22 cellular contexts compared by ENCODE assay signal in genomic region chr7:150904342-150904909, GRCh38. TPM values are rescaled to one million over a fixed set of nuclear protein-coding genes. Genes with fewer than 3 reads are reported as not detected.
DNase-seq lines count a peak whose midpoint lies in the region; ATAC-seq and TF ChIP-seq lines count a peak whose summit lies in the region.
"Had no signal": no experiment of that assay in that cellular context is flagged by ENCODE, and none has a peak within 500 bp of the region (broad histone marks: within the 10 kb centered on the region; RNA-seq: fewer than 3 reads in every experiment).

No MANE protein-coding gene starts in this region.

- H3K36me3 Mint-ChIP-seq in T-helper 2 cell treated with Interferon-gamma antibody and Interleukin-4, amounts not matched to agents 5 μg/mL and 100 μg/mL, for 36 hours (ENCODE audit: low read depth) = no peaks in the 10 kb centered on the region
- H3K36me3 Mint-ChIP-seq: CD8-positive, alpha-beta T cell; naive thymus-derived CD8-positive, alpha-beta T cell; type B pancreatic cell had no signal

- H3K27ac ChIP-seq in esophagus muscularis mucosa (replicated peaks in 1 of 4) (peak overlapping the region; percentile 54 to 73 (median 72)), rectal smooth muscle tissue (ENCODE audit: low read depth, low read length) (peak overlapping the region; percentile 79)
- H3K27ac ChIP-seq: KMS-11 had no signal

- H3K27me3 Mint-ChIP-seq in T-helper 2 cell treated with Interferon-gamma antibody and Interleukin-4, amounts not matched to agents 5 μg/mL and 100 μg/mL, for 36 hours (ENCODE audit: low read depth) = peaks cover 56% of the 10 kb centered on the region

- no peaks in the 10 kb centered on the region for H3K9me3 Mint-ChIP-seq in T-helper 2 cell treated with Interferon-gamma antibody and Interleukin-4, amounts not matched to agents 5 μg/mL and 100 μg/mL, for 36 hours
- H3K9me3 Mint-ChIP-seq: activated CD4-positive, alpha-beta T cell treated with anti-CD3 and anti-CD28 coated beads, Interleukin-2, amount 10 ng/mL, durations not matched to agents 7 days and 5 days; CD8-positive, alpha-beta T cell; endodermal cell; naive thymus-derived CD8-positive, alpha-beta T cell; stimulated activated naive CD8-positive, alpha-beta T cell treated with anti-CD3 and anti-CD28 coated beads, Interleukin-15, Interleukin-2, amounts not matched to agents 100 ng/mL and 50 ng/mL, for 24 hours; type B pancreatic cell had no signal

- 84% methylated on average over 3 of the region's 3 CpGs for WGBS in esophagus muscularis mucosa

- TF ChIP-seq EP300 in esophagus muscularis mucosa (IDR thresholded peaks at IDR 0.05) = no peak

- H3K4me1 Mint-ChIP-seq in T-helper 2 cell treated with Interferon-gamma antibody and Interleukin-4, amounts not matched to agents 5 μg/mL and 100 μg/mL, for 36 hours (ENCODE audit: low read depth) = peaks cover 6% of the 10 kb centered on the region

- H3K4me1 ChIP-seq in esophagus muscularis mucosa (peaks cover 23 to 40% (median 37%) of the 10 kb centered on the region in 4 donors), rectal smooth muscle tissue (ENCODE audit: control insufficient read depth, insufficient read depth, low read length) (peaks cover 25% of the 10 kb centered on the region)

- TF ChIP-seq CTCF in esophagus muscularis mucosa (IDR thresholded peaks at IDR 0.05) = no peak

- DNase-seq in RPMI8226 = peak; percentile 54
- no peak for DNase-seq in esophagus muscularis mucosa (ENCODE audit: extremely low spot score)
- DNase-seq in T-helper 2 cell treated with Interferon-gamma antibody and Interleukin-4, amounts not matched to agents 5 μg/mL and 100 μg/mL, for 36 hours (ENCODE audit: low spot score) = no peak
- no peak for DNase-seq in amniotic stem cell (lab: John Stamatoyannopoulos, UW)
- DNase-seq: activated CD4-positive, alpha-beta T cell treated with anti-CD3 and anti-CD28 coated beads, Interleukin-2, amount 10 ng/mL, durations not matched to agents 7 days and 5 days; activated naive CD4-positive, alpha-beta T cell; activated T-cell treated with anti-CD3 and anti-CD28 coated beads, Interleukin-2, amount 50 U/mL, for 48 hours; CD8-positive, alpha-beta T cell; cortex of kidney; endodermal cell; MV-4-11; naive thymus-derived CD8-positive, alpha-beta T cell; NCI-H2171; NCI-H510A treated with DMSO at 0.1 percent for 48 hours; NK-92 treated with Interleukin-12 subunit alpha and Interleukin-12 subunit beta, amount 100 ng/mL, for 24 hours had no signal

- no peak for TF ChIP-seq POLR2A in esophagus muscularis mucosa (IDR thresholded peaks at IDR 0.05; ENCODE audit: low read depth)

- H3K4me3 ChIP-seq in esophagus muscularis mucosa (no peak overlapping the region), rectal smooth muscle tissue (ENCODE audit: low read length) (no peak overlapping the region)

- intact Hi-C loops in esophagus muscularis mucosa (cut with DNase I) = loop anchor here (5.0 kb wide), 1 partner anchor 53 kb away; no protein-coding TSS in a partner anchor

- H3K27me3 ChIP-seq in esophagus muscularis mucosa (no peaks in the 10 kb centered on the region), rectal smooth muscle tissue (ENCODE audit: control insufficient read depth, insufficient read depth, low read length) (no peaks in the 10 kb centered on the region)

- no peak overlapping the region for H3K27ac Mint-ChIP-seq in T-helper 2 cell treated with Interferon-gamma antibody and Interleukin-4, amounts not matched to agents 5 μg/mL and 100 μg/mL, for 36 hours
- H3K27ac Mint-ChIP-seq: activated CD4-positive, alpha-beta T cell treated with anti-CD3 and anti-CD28 coated beads, Interleukin-2, amount 10 ng/mL, durations not matched to agents 7 days and 5 days; CD8-positive, alpha-beta T cell; endodermal cell; naive thymus-derived CD8-positive, alpha-beta T cell; type B pancreatic cell had no signal

- H3K4me3 Mint-ChIP-seq in T-helper 2 cell treated with Interferon-gamma antibody and Interleukin-4, amounts not matched to agents 5 μg/mL and 100 μg/mL, for 36 hours = no peak overlapping the region
- H3K4me3 Mint-ChIP-seq: activated CD4-positive, alpha-beta T cell treated with anti-CD3 and anti-CD28 coated beads, Interleukin-2, amount 10 ng/mL, durations not matched to agents 7 days and 5 days; CD8-positive, alpha-beta T cell; endodermal cell; naive thymus-derived CD8-positive, alpha-beta T cell; stimulated activated naive CD8-positive, alpha-beta T cell treated with anti-CD3 and anti-CD28 coated beads, Interleukin-15, Interleukin-2, amounts not matched to agents 100 ng/mL and 50 ng/mL, for 24 hours; type B pancreatic cell had no signal

- H3K9me3 ChIP-seq in esophagus muscularis mucosa = no peaks in the 10 kb centered on the region

- no peaks in the 10 kb centered on the region for H3K36me3 ChIP-seq in esophagus muscularis mucosa
- H3K36me3 ChIP-seq in rectal smooth muscle tissue (ENCODE audit: control insufficient read depth, insufficient read depth, low read length) = no peaks in the 10 kb centered on the region

- peak; percentile 9 for ATAC-seq in GM18520 (IDR thresholded peaks at IDR 0.05; ENCODE audit: unreplicated experiment)
- ATAC-seq in GM18870 (IDR thresholded peaks at IDR 0.05; ENCODE audit: unreplicated experiment) = no peak
- ATAC-seq: CD8-positive, alpha-beta T cell; naive thymus-derived CD8-positive, alpha-beta T cell had no signal

- H3K9ac ChIP-seq in rectal smooth muscle tissue (ENCODE audit: low read length) = no peak overlapping the region
- H3K9ac ChIP-seq: KMS-11 had no signal

RNA-seq across cellular contexts. Expression of gene AOC1, which starts 52.1 kb away (rescaled TPM):
- under 1 TPM in 3 of 4 donors, not detected in 1; 0.23 to 0.45 (median 0.33) TPM for total RNA-seq in esophagus muscularis mucosa
- total RNA-seq: activated CD4-positive, alpha-beta T cell treated with anti-CD3 and anti-CD28 coated beads, Interleukin-2, amount 10 ng/mL, durations not matched to agents 7 days and 5 days; CD8-positive, alpha-beta T cell; endodermal cell; naive thymus-derived CD8-positive, alpha-beta T cell; osteocyte had no signal
